Comparison of ENCODE assay signal across 8 cellular contexts in the genomic region with DNA sequence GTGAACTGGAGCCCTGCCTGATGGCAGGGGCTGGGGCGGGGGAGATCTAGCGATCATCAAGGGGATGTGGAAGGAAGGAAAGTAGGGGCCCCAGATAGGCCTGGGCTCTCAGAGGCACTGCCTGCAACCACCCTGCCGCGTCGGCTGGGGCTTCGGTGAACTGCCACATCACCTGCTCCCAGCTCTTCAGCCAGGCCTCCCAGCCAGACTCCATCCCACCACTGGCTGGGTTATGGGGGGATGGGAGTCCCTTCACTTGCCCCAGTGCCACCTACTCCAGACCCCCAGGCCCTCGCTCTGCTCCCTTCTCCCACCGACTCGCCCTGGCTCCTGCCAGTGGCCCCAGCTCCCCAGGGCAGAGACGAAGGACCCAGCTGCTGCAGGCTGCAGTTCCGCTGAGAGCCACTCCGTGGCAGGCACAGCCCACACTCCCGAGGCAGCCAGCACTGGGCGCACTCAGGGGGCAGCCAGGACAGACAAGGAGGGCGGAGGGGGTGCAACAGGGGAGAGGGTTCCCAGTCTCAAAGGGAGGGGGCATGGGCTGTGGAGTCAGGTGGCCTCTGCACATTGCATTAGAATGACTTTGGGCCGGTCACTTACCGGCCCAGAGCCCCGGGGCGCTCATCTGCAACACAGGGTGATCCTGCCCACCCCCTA. TPM values are rescaled to one million over a fixed set of nuclear protein-coding genes. Genes with fewer than 3 reads are reported as not detected.
A peak's percentile ranks its signal among the peaks of the same experiment; 100 is the strongest.
DNase-seq lines count a peak whose midpoint lies in the region; ATAC-seq and TF ChIP-seq lines count a peak whose summit lies in the region.

No MANE protein-coding gene starts in this region.

- ATAC-seq in HG02870 (IDR thresholded peaks at IDR 0.05; ENCODE audit: unreplicated experiment) (peak; percentile 79), RWPE2 (ENCODE audit: low read depth) (peak; percentile 79)
- ATAC-seq in activated naive CD8-positive, alpha-beta T cell treated with anti-CD3 and anti-CD28 coated beads, Interleukin-2, amount 10 ng/mL, durations not matched to agents 7 days and 5 days (ENCODE audit: low read depth) = peak; percentile 86

- DNase-seq in DMS53 (lab: John Stamatoyannopoulos, UW) (peak; percentile 55), DMS53 treated with DMSO at 0.1 percent for 48 hours (lab: John Stamatoyannopoulos, UW; ENCODE audit: unreplicated experiment) (no peak), RWPE2 (ENCODE audit: low spot score) (no peak), cardiac muscle cell (ENCODE audit: low read depth in 1 of 2, low spot score in 1 of 2) (peak; percentile 49 to 85), retina (peak; percentile 82), COR-L47 (lab: John Stamatoyannopoulos, UW) (no peak)
- DNase-seq in activated naive CD8-positive, alpha-beta T cell treated with anti-CD3 and anti-CD28 coated beads, Interleukin-2, amount 10 ng/mL, durations not matched to agents 7 days and 5 days = peak; percentile 72

- H3K27me3 Mint-ChIP-seq in activated naive CD8-positive, alpha-beta T cell treated with anti-CD3 and anti-CD28 coated beads, Interleukin-2, amount 10 ng/mL, durations not matched to agents 7 days and 5 days = peaks cover 20% of the 10 kb centered on the region

- TF ChIP-seq CTCF in RWPE2 (IDR thresholded peaks at IDR 0.05; ENCODE audit: poor library complexity, severe bottlenecking) (peak; percentile 79), cardiac muscle cell (IDR thresholded peaks at IDR 0.05; ENCODE audit: low read depth, low read length) (peak; percentile 93)

- H3K4me1 ChIP-seq in RWPE2 (ENCODE audit: insufficient read depth, poor library complexity, severe bottlenecking) (no peaks in the 10 kb centered on the region), cardiac muscle cell (ENCODE audit: low read depth) (peaks cover 77% of the 10 kb centered on the region)

- no peak overlapping the region for H3K27ac Mint-ChIP-seq in activated naive CD8-positive, alpha-beta T cell treated with anti-CD3 and anti-CD28 coated beads, Interleukin-2, amount 10 ng/mL, durations not matched to agents 7 days and 5 days

- no peaks in the 10 kb centered on the region for H3K36me3 ChIP-seq in RWPE2 (ENCODE audit: low read depth)
- no peaks in the 10 kb centered on the region for H3K36me3 ChIP-seq in cardiac muscle cell

- H3K9me3 Mint-ChIP-seq in activated naive CD8-positive, alpha-beta T cell treated with anti-CD3 and anti-CD28 coated beads, Interleukin-2, amount 10 ng/mL, durations not matched to agents 7 days and 5 days = no peaks in the 10 kb centered on the region

- no peak overlapping the region for H3K4me3 Mint-ChIP-seq in activated naive CD8-positive, alpha-beta T cell treated with anti-CD3 and anti-CD28 coated beads, Interleukin-2, amount 10 ng/mL, durations not matched to agents 7 days and 5 days

- H3K9me3 ChIP-seq in RWPE2 (ENCODE audit: severe bottlenecking) (no peaks in the 10 kb centered on the region), cardiac muscle cell (ENCODE audit: low read depth) (no peaks in the 10 kb centered on the region)

- H3K4me1 Mint-ChIP-seq in activated naive CD8-positive, alpha-beta T cell treated with anti-CD3 and anti-CD28 coated beads, Interleukin-2, amount 10 ng/mL, durations not matched to agents 7 days and 5 days = peaks cover 3% of the 10 kb centered on the region

- H3K4me3 ChIP-seq in RWPE2 (ENCODE audit: severe bottlenecking) = no peak overlapping the region
- no peak overlapping the region for H3K4me3 ChIP-seq in cardiac muscle cell

- no peaks in the 10 kb centered on the region for H3K36me3 Mint-ChIP-seq in activated naive CD8-positive, alpha-beta T cell treated with anti-CD3 and anti-CD28 coated beads, Interleukin-2, amount 10 ng/mL, durations not matched to agents 7 days and 5 days

- POLR2A ChIA-PET in activated naive CD8-positive, alpha-beta T cell treated with anti-CD3 and anti-CD28 coated beads, Interleukin-2, amount 10 ng/mL, durations not matched to agents 7 days and 5 days (lab: Charles Lee) = interaction anchor here (1.0 kb wide), 2 partner anchors 55 to 56 kb away, joined by 3 read pairs; no protein-coding TSS in a partner anchor

- H3K27me3 ChIP-seq in RWPE2 (ENCODE audit: insufficient read depth, poor library complexity, severe bottlenecking) (peaks cover 10% of the 10 kb centered on the region), cardiac muscle cell (no peaks in the 10 kb centered on the region)

- no peak overlapping the region for H3K27ac ChIP-seq in RWPE2 (ENCODE audit: poor library complexity, severe bottlenecking)
- peak overlapping the region; percentile 97 for H3K27ac ChIP-seq in cardiac muscle cell

RNA-seq across cellular contexts. Expression of a gene that starts 15.2 kb away (rescaled TPM):
- under 1 TPM; 0.50 to 0.54 TPM for total RNA-seq in activated naive CD8-positive, alpha-beta T cell treated with anti-CD3 and anti-CD28 coated beads, Interleukin-2, amount 10 ng/mL, durations not matched to agents 7 days and 5 days
- total RNA-seq in cardiac muscle cell = 91.5 and 110 TPM in 2 replicates
- 48.0 and 64.2 TPM in 2 replicates for polyA plus RNA-seq in cardiac muscle cell

RNA-seq across cellular contexts. Expression of a gene that starts 27.9 kb away (rescaled TPM):
- 10 to 100 TPM; 12.5 to 15.8 TPM for total RNA-seq in activated naive CD8-positive, alpha-beta T cell treated with anti-CD3 and anti-CD28 coated beads, Interleukin-2, amount 10 ng/mL, durations not matched to agents 7 days and 5 days
- 19.7 and 20.3 TPM in 2 replicates for total RNA-seq in cardiac muscle cell
- 13.1 and 16.3 TPM in 2 replicates for polyA plus RNA-seq in cardiac muscle cell

Comparison
In these comparisons a context has a peak if more than half of its experiments do, and no peak if none do; other contexts are left out.
1. DNase-seq: peak in DMS53 (single experiment), activated naive CD8-positive, alpha-beta T cell treated with anti-CD3 and anti-CD28 coated beads, Interleukin-2, amount 10 ng/mL, durations not matched to agents 7 days and 5 days (single experiment), cardiac muscle cell (2 of 2) and retina (single experiment); none in DMS53 treated with DMSO at 0.1 percent for 48 hours (single experiment), RWPE2 (single experiment) and COR-L47 (single experiment).
2. RNA of a gene that starts 15.2 kb away (total RNA-seq): 91.5 to 110 TPM in cardiac muscle cell; 0.50 to 0.54 TPM in activated naive CD8-positive, alpha-beta T cell treated with anti-CD3 and anti-CD28 coated beads, Interleukin-2, amount 10 ng/mL, durations not matched to agents 7 days and 5 days; every median in the first group is over 10 times any median in the second.
3. Peak in every context shown above with its lines, with median percentiles within 50 percentile points of each other: ATAC-seq.